Comparison of ENCODE assay signal across 8 cellular contexts in the genomic region with DNA sequence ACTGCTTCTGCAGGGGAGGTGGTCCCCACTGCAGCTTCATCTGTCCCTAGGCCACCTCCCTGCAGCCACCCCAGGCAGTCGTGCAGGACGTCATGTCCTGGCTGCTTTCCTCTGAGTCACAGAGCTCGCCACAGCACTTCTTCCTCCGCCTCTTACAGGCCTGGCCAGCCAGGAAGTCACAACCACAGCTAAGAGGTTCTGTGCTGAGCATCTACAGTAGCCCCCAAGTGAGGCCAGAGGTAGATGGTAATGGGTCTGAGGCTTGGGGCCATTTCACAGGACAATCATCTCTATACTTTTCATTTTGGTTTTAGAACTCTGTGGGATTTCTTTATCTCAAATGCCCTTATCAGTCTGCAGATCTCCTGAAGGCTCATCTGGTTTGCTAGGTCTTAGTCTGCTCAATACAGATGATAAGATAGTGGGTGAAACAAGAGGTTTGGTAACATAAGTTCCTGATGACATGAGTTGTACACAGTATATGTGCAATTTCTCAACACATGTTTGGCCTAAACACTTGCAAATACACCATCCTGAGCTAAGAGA.
DNase-seq lines count a peak whose midpoint lies in the region; ATAC-seq and TF ChIP-seq lines count a peak whose summit lies in the region.

No MANE protein-coding gene starts in this region.

- DNase-seq in NCI-H510A (lab: John Stamatoyannopoulos, UW) (peak; percentile 5), NCI-H510A treated with DMSO at 0.1 percent for 48 hours (lab: John Stamatoyannopoulos, UW) (no peak), head of caudate nucleus (peak in 34 of 42 donors; percentile 11 to 71 (median 42)), sciatic nerve (ENCODE audit: low spot score) (peak; percentile 83), NCI-H1417 treated with DMSO at 0.1 percent for 48 hours (lab: John Stamatoyannopoulos, UW) (no peak)
- peak; percentile 69 for DNase-seq in activated effector memory CD4-positive, alpha-beta T cell treated with Interleukin-2 at 50 U/mL for 16 hours

- ATAC-seq in HG03095 (IDR thresholded peaks at IDR 0.05; ENCODE audit: unreplicated experiment) = peak; percentile 50
- ATAC-seq in sciatic nerve = peak; percentile 68

- intact Hi-C loops in head of caudate nucleus (cut with DNase I) (no loop called here), sciatic nerve (cut with DNase I) (no loop called here)

- TF ChIP-seq POLR2A in Raji (IDR thresholded peaks at IDR 0.05; ENCODE audit: insufficient read depth, low read depth, low read length) = peak; percentile 46

Comparison
In these comparisons a context has a peak if more than half of its experiments do, and no peak if none do; other contexts are left out.
1. DNase-seq: peak in NCI-H510A (single experiment), activated effector memory CD4-positive, alpha-beta T cell treated with Interleukin-2 at 50 U/mL for 16 hours (single experiment), head of caudate nucleus (34 of 42) and sciatic nerve (single experiment); none in NCI-H510A treated with DMSO at 0.1 percent for 48 hours (single experiment) and NCI-H1417 treated with DMSO at 0.1 percent for 48 hours (single experiment).